18 cellular contexts compared by ENCODE assay signal in genomic region chr5:5158472-5158895, GRCh38. TPM values are rescaled to one million over a fixed set of nuclear protein-coding genes. Genes with fewer than 3 reads are reported as not detected.
DNase-seq lines count a peak whose midpoint lies in the region; ATAC-seq and TF ChIP-seq lines count a peak whose summit lies in the region.
"Had no signal": no experiment of that assay in that cellular context is flagged by ENCODE, and none has a peak within 500 bp of the region (broad histone marks: within the 10 kb centered on the region; RNA-seq: fewer than 3 reads in every experiment).

No MANE protein-coding gene starts in this region.

- H3K36me3 ChIP-seq in breast epithelium (no peaks in the 10 kb centered on the region), brain microvascular endothelial cell (replicated peaks) (no peaks in the 10 kb centered on the region), trophoblast cell (ENCODE audit: control insufficient read depth in 1 of 2, insufficient read depth in 2 of 2, low read length in 2 of 2) (no peaks in the 10 kb centered on the region)
- H3K36me3 ChIP-seq: BLaER1 had no signal

- H2AK5ac ChIP-seq in trophoblast cell (ENCODE audit: low read length): no peak overlapping the region

- no CpG with 5 or more reads among the region's 1 CpG for WGBS in trophoblast cell (ENCODE audit: extremely low coverage, insufficient coverage, insufficient read length)

- H3K4me2 ChIP-seq in trophoblast cell (ENCODE audit: low read length): no peak overlapping the region
- H3K4me2 ChIP-seq: BLaER1 had no signal

- no peaks in the 10 kb centered on the region for H3K79me2 ChIP-seq in trophoblast cell (ENCODE audit: control insufficient read depth, insufficient read depth, low read length, poor library complexity)

- H3K4me3 ChIP-seq in breast epithelium: no peak overlapping the region
- H3K4me3 ChIP-seq in brain microvascular endothelial cell (ENCODE audit: low read depth, low read length): no peak overlapping the region
- no peak overlapping the region for H3K4me3 ChIP-seq in trophoblast cell (ENCODE audit: low read depth, low read length)
- H3K4me3 ChIP-seq: BLaER1 had no signal

- no peaks in the 10 kb centered on the region for H3K9me3 ChIP-seq in breast epithelium
- no peaks in the 10 kb centered on the region for H3K9me3 ChIP-seq in trophoblast cell (ENCODE audit: insufficient read depth, low read depth, low read length)

- no peak overlapping the region for H3K27ac ChIP-seq in breast epithelium
- no peak overlapping the region for H3K27ac ChIP-seq in brain microvascular endothelial cell
- H3K27ac ChIP-seq in trophoblast cell (ENCODE audit: low read depth, low read length): no peak overlapping the region
- H3K27ac ChIP-seq: BLaER1 had no signal

- CTCF ChIA-PET in MCF 10A (lab: Yijun Ruan, JAX): no interaction called here

- peak; percentile 49 for DNase-seq in MCF 10A (ENCODE audit: unreplicated experiment)
- no peak for DNase-seq in breast epithelium (ENCODE audit: low spot score in 2 of 2)
- DNase-seq in brain microvascular endothelial cell: peak; percentile 33
- DNase-seq in iris pigment epithelial cell (ENCODE audit: low read depth): peak; percentile 34
- DNase-seq in medulla oblongata (ENCODE audit: extremely low spot score): no peak
- DNase-seq in trophoblast cell: no peak
- no peak for DNase-seq in T1000 (lab: John Stamatoyannopoulos, UW)
- DNase-seq: 8988T, GOT3, HFFc6, MM.1S, NCI-H1092 treated with DMSO at 0.1 percent for 48 hours, NCI-H345, NCI-H526, SHP77 treated with DMSO at 0.1 percent for 48 hours had no signal

- no peak overlapping the region for H4K8ac ChIP-seq in trophoblast cell (ENCODE audit: low read depth, low read length)

- POLR2A ChIA-PET in MCF 10A (lab: Yijun Ruan, JAX): no interaction called here

- no peak overlapping the region for H3K9ac ChIP-seq in trophoblast cell (ENCODE audit: low read length)
- H3K9ac ChIP-seq: BLaER1 had no signal

- H3K36me3 Mint-ChIP-seq in MCF 10A (ENCODE audit: insufficient read depth, unreplicated experiment): no peaks in the 10 kb centered on the region

- H4K91ac ChIP-seq in trophoblast cell (ENCODE audit: low read depth, low read length): no peak overlapping the region

- H4K12ac ChIP-seq in trophoblast cell (ENCODE audit: low read depth, low read length): no peak overlapping the region

- TF ChIP-seq CTCF in MCF 10A (IDR thresholded peaks at IDR 0.05; ENCODE audit: unreplicated experiment) (no peak), breast epithelium (IDR thresholded peaks at IDR 0.05) (no peak), brain microvascular endothelial cell (IDR thresholded peaks at IDR 0.05; ENCODE audit: low read depth, low read length, missing control alignments) (no peak)

- no TSS peak for BruUV-seq in MCF 10A (replicated peaks; lab: Mats Ljungman, UMichigan)

- H2AFZ ChIP-seq in trophoblast cell (ENCODE audit: insufficient read depth, low read length, poor library complexity): no peak overlapping the region

- H3K9me3 Mint-ChIP-seq in MCF 10A (ENCODE audit: unreplicated experiment): peaks cover 5% of the 10 kb centered on the region
- H3K9me3 Mint-ChIP-seq: HFFc6 had no signal

- no peak overlapping the region for H2BK120ac ChIP-seq in trophoblast cell (ENCODE audit: insufficient read depth, low read length, poor library complexity)

- no peaks in the 10 kb centered on the region for H3K27me3 ChIP-seq in breast epithelium
- no peaks in the 10 kb centered on the region for H3K27me3 ChIP-seq in brain microvascular endothelial cell (replicated peaks)
- H3K27me3 ChIP-seq in trophoblast cell (ENCODE audit: insufficient read depth, low read length): no peaks in the 10 kb centered on the region
- H3K27me3 ChIP-seq: BLaER1 had no signal

- H3K14ac ChIP-seq in trophoblast cell (ENCODE audit: low read length): no peak overlapping the region

- H3K23ac ChIP-seq in trophoblast cell (ENCODE audit: low read length): no peak overlapping the region

- no peak for TF ChIP-seq POLR2A in breast epithelium (IDR thresholded peaks at IDR 0.05)

- H3K27me3 Mint-ChIP-seq in MCF 10A (ENCODE audit: insufficient read depth, unreplicated experiment): no peaks in the 10 kb centered on the region

- ATAC-seq in GM19035 (IDR thresholded peaks at IDR 0.05; ENCODE audit: unreplicated experiment): no peak

- H3K79me1 ChIP-seq in trophoblast cell (ENCODE audit: low read length): no peaks in the 10 kb centered on the region

- peaks cover 10% of the 10 kb centered on the region for H3K4me1 Mint-ChIP-seq in MCF 10A (ENCODE audit: insufficient read depth, unreplicated experiment)

- H3K4me3 Mint-ChIP-seq in MCF 10A (ENCODE audit: unreplicated experiment): no peak overlapping the region
- H3K4me3 Mint-ChIP-seq: HFFc6 had no signal

- in situ Hi-C loops in brain microvascular endothelial cell (cut with HindIII; ENCODE audit: low pct_ligation_motif_present, low sequenced_read_pairs): no loop called here

- no peaks in the 10 kb centered on the region for H3K4me1 ChIP-seq in breast epithelium
- peaks cover 0 to 1% of the 10 kb centered on the region in 2 experiments for H3K4me1 ChIP-seq in trophoblast cell (ENCODE audit: control insufficient read depth in 1 of 2, insufficient read depth in 2 of 2, low read length in 2 of 2)

- no peak overlapping the region for H3K27ac Mint-ChIP-seq in MCF 10A (ENCODE audit: low read depth, unreplicated experiment)
- H3K27ac Mint-ChIP-seq: HFFc6 had no signal

- H3K4ac ChIP-seq in trophoblast cell (ENCODE audit: low read depth, low read length): no peak overlapping the region

- intact Hi-C loops in MCF 10A (cut with micrococcal nuclease): no loop called here
- intact Hi-C loops in breast epithelium (cut with DNase I; ENCODE audit: low total_unique reads): no loop called here

- H3K18ac ChIP-seq in trophoblast cell (ENCODE audit: low read length): no peak overlapping the region

- H2BK12ac ChIP-seq in trophoblast cell (ENCODE audit: low read length): no peak overlapping the region

- H2BK5ac ChIP-seq in trophoblast cell (ENCODE audit: low read depth, low read length, poor library complexity): no peak overlapping the region

RNA-seq across cellular contexts. Expression of gene ADAMTS16, which starts 18.4 kb away (rescaled TPM):
- total RNA-seq in MCF 10A (2022): not detected in 2 replicates
- total RNA-seq in breast epithelium: 1 to 10 TPM in 1 of 3 donors, under 1 TPM in 2; 0.15 to 1.3 (median 0.33) TPM
- 2.9 and 3.1 TPM in 2 replicates for polyA plus RNA-seq in trophoblast cell (2013)
- total RNA-seq: HT-29 had no signal

Comparison
In these comparisons a context has a peak if more than half of its experiments do, and no peak if none do; other contexts are left out.
1. DNase-seq: peak in MCF 10A (single experiment), brain microvascular endothelial cell (single experiment) and iris pigment epithelial cell (single experiment); none in breast epithelium (0 of 2), medulla oblongata (single experiment), trophoblast cell (0 of 2) and T1000 (single experiment).